In the genomic region with DNA sequence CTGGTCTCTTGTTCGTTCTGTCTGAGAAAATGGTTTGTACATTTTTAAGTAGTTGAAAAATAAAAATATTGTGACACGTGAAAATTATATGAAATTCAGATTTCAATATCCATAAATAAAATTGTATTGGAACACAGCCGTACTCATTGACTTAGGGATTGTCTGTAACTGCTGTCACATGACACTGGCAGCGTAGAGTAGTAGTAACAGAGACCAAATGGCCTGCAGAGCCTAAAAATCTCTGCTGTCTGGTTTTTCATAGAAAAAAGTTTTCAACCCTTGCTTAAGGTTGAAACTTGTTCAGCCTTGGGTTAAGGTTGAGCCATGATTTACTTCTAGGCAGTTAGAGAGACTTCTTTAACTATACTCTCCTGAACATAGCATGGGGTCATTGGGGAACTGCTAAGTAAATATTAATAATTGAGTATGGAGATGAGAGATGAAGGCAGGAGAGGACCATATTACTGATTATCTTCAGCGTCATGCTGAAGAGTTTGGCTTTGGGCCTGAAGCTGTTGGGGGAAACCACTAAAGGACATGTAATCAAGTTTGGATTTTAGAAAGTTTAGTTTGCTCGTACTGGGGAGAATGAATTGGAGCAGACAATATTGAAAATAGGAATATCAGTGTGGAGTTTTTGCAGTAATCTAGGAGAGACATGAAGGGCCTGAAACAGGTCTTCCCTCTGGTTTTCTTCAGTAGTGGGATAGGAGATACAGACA, we compare ENCODE assay signal across 15 cellular contexts. TPM values are rescaled to one million over a fixed set of nuclear protein-coding genes. Genes with fewer than 3 reads are reported as not detected.
DNase-seq lines count a peak whose midpoint lies in the region; ATAC-seq and TF ChIP-seq lines count a peak whose summit lies in the region.
"Had no signal": no experiment of that assay in that cellular context is flagged by ENCODE, and none has a peak within 500 bp of the region (broad histone marks: within the 10 kb centered on the region; RNA-seq: fewer than 3 reads in every experiment).

No MANE protein-coding gene starts in this region.

- CTCF ChIA-PET in activated CD8-positive, alpha-beta T cell treated with anti-CD3 and anti-CD28 coated beads for 36 hours (lab: Charles Lee): interaction anchor here (1.1 kb wide), 1 partner anchor 90 kb away, joined by 5 read pairs; no protein-coding TSS in a partner anchor

- H3K4me1 ChIP-seq in liver (ENCODE audit: control insufficient read depth in 4 of 4, insufficient read depth in 4 of 4, low read length in 3 of 4): peaks cover 4 to 47% (median 43%) of the 10 kb centered on the region in 4 donors
- H3K4me1 ChIP-seq in thoracic aorta (ENCODE audit: control insufficient read depth in 1 of 2, low read depth in 2 of 2): peaks cover 16 to 36% of the 10 kb centered on the region in 2 donors

- H3K4me3 Mint-ChIP-seq in activated naive CD4-positive, alpha-beta T cell treated with anti-CD3 and anti-CD28 coated beads, Interleukin-2, amount 50 U/mL, for 24 hours: no peak overlapping the region
- H3K4me3 Mint-ChIP-seq in activated CD8-positive, alpha-beta T cell treated with anti-CD3 and anti-CD28 coated beads for 36 hours: no peak overlapping the region

- no peak for ATAC-seq in thoracic aorta (ENCODE audit: insufficient number of reproducible peaks, low FRiP score, low read depth)
- ATAC-seq in activated CD8-positive, alpha-beta T cell treated with anti-CD3 and anti-CD28 coated beads for 36 hours: no peak

- WGBS in liver: 48% methylated on average over 6 of the region's 6 CpGs

- DNase-seq in activated naive CD4-positive, alpha-beta T cell treated with Interleukin-2 at 50 U/mL for 16 hours: no peak
- DNase-seq in cardiac fibroblast (ENCODE audit: low read depth in 2 of 2): peak; percentile 26 to 46
- DNase-seq in thoracic aorta (ENCODE audit: low spot score): no peak
- no peak for DNase-seq in cortex of kidney (lab: John Stamatoyannopoulos, UW)
- DNase-seq in NCI-H446 (lab: John Stamatoyannopoulos, UW): no peak
- DNase-seq in activated CD8-positive, alpha-beta T cell treated with anti-CD3 and anti-CD28 coated beads for 36 hours: no peak
- DNase-seq: activated CD8-positive, alpha-beta memory T cell treated with anti-CD3 and anti-CD28 coated beads for 24 hours; head of caudate nucleus; MM.1S; NCI-H187 treated with DMSO at 0.1 percent for 48 hours; NCI-H510A; nucleus accumbens; WERI-Rb-1 had no signal

- H3K9me3 Mint-ChIP-seq in activated naive CD4-positive, alpha-beta T cell treated with anti-CD3 and anti-CD28 coated beads, Interleukin-2, amount 50 U/mL, for 24 hours: no peaks in the 10 kb centered on the region
- H3K9me3 Mint-ChIP-seq in activated CD8-positive, alpha-beta T cell treated with anti-CD3 and anti-CD28 coated beads for 36 hours: no peaks in the 10 kb centered on the region

- intact Hi-C loops in activated CD8-positive, alpha-beta T cell treated with anti-CD3 and anti-CD28 coated beads for 36 hours (cut with micrococcal nuclease): no loop called here

- no peak for TF ChIP-seq RAD21 in liver (IDR thresholded peaks at IDR 0.05)

- H3K27ac ChIP-seq in liver (ENCODE audit: low read depth in 1 of 2, low read length in 2 of 2) (peak overlapping the region; percentile 52 to 64), thoracic aorta (peak overlapping the region; percentile 41 to 64)
- H3K27ac ChIP-seq: WERI-Rb-1 had no signal

- no peak for TF ChIP-seq CTCF in cardiac fibroblast (IDR thresholded peaks at IDR 0.05; ENCODE audit: low read depth, low read length)
- no peak for TF ChIP-seq CTCF in liver (IDR thresholded peaks at IDR 0.05; ENCODE audit: low read depth, low read length, missing input control)
- TF ChIP-seq CTCF in thoracic aorta (IDR thresholded peaks at IDR 0.05): no peak
- no peak for TF ChIP-seq CTCF in activated CD8-positive, alpha-beta T cell treated with anti-CD3 and anti-CD28 coated beads for 36 hours (IDR thresholded peaks at IDR 0.05)

- H3K9ac ChIP-seq in liver (ENCODE audit: low read depth in 1 of 2, low read length in 2 of 2): peak overlapping the region in 1 of 2 donors; percentile 32

- no peaks in the 10 kb centered on the region for H3K27me3 ChIP-seq in liver (ENCODE audit: control insufficient read depth in 4 of 4, insufficient read depth in 4 of 4, low read length in 3 of 4)
- H3K27me3 ChIP-seq in thoracic aorta (replicated peaks; ENCODE audit: insufficient read depth): no peaks in the 10 kb centered on the region

- H3K27ac Mint-ChIP-seq in activated naive CD4-positive, alpha-beta T cell treated with anti-CD3 and anti-CD28 coated beads, Interleukin-2, amount 50 U/mL, for 24 hours: peak overlapping the region; percentile 27
- H3K27ac Mint-ChIP-seq in activated CD8-positive, alpha-beta T cell treated with anti-CD3 and anti-CD28 coated beads for 36 hours: no peak overlapping the region

- H3K27me3 Mint-ChIP-seq in activated naive CD4-positive, alpha-beta T cell treated with anti-CD3 and anti-CD28 coated beads, Interleukin-2, amount 50 U/mL, for 24 hours: no peaks in the 10 kb centered on the region
- no peaks in the 10 kb centered on the region for H3K27me3 Mint-ChIP-seq in activated CD8-positive, alpha-beta T cell treated with anti-CD3 and anti-CD28 coated beads for 36 hours

- H3K36me3 Mint-ChIP-seq in activated naive CD4-positive, alpha-beta T cell treated with anti-CD3 and anti-CD28 coated beads, Interleukin-2, amount 50 U/mL, for 24 hours: peaks cover 12% of the 10 kb centered on the region
- H3K36me3 Mint-ChIP-seq in activated CD8-positive, alpha-beta T cell treated with anti-CD3 and anti-CD28 coated beads for 36 hours (ENCODE audit: low read depth): peaks cover 18% of the 10 kb centered on the region

- H3K4me3 ChIP-seq in cardiac fibroblast (replicated peaks in 1 of 2; ENCODE audit: low read depth in 2 of 2, low read length in 2 of 2) (no peak overlapping the region), liver (ENCODE audit: low read depth in 1 of 3, low read length in 3 of 3) (no peak overlapping the region), thoracic aorta (peak overlapping the region; percentile 54)

- peaks cover 83% of the 10 kb centered on the region for H3K4me1 Mint-ChIP-seq in activated naive CD4-positive, alpha-beta T cell treated with anti-CD3 and anti-CD28 coated beads, Interleukin-2, amount 50 U/mL, for 24 hours
- peaks cover 61% of the 10 kb centered on the region for H3K4me1 Mint-ChIP-seq in activated CD8-positive, alpha-beta T cell treated with anti-CD3 and anti-CD28 coated beads for 36 hours (ENCODE audit: low read depth)

- no peaks in the 10 kb centered on the region for H3K36me3 ChIP-seq in liver (ENCODE audit: control insufficient read depth in 4 of 4, insufficient read depth in 3 of 4, low read depth in 1 of 4, low read length in 3 of 4)
- H3K36me3 ChIP-seq in thoracic aorta: no peaks in the 10 kb centered on the region

- POLR2A ChIA-PET in activated CD8-positive, alpha-beta T cell treated with anti-CD3 and anti-CD28 coated beads for 36 hours (lab: Charles Lee): no interaction called here

- no peaks in the 10 kb centered on the region for H3K9me3 ChIP-seq in liver (ENCODE audit: control insufficient read depth in 4 of 4, low read length in 3 of 4)
- no peaks in the 10 kb centered on the region for H3K9me3 ChIP-seq in thoracic aorta

TF ChIP-seq in liver, 16 proteins besides CTCF, POLR2A, EP300 and RAD21:
- TF ChIP-seq SP1 (IDR thresholded peaks at IDR 0.05) (no peak), ATF3 (IDR thresholded peaks at IDR 0.05) (no peak), GABPA (IDR thresholded peaks at IDR 0.05 in 1 of 2, conservative IDR thresholded peaks at IDR 0.05 in 1 of 2) (no peak), NR2F2 (IDR thresholded peaks at IDR 0.05) (no peak), EGR1 (IDR thresholded peaks at IDR 0.05; ENCODE audit: low read depth in 2 of 2) (no peak), FOXA2 (IDR thresholded peaks at IDR 0.05) (no peak)

RNA-seq across cellular contexts. Expression of gene EML4, which starts 16.2 kb away (rescaled TPM):
- total RNA-seq in liver (10 to 100 TPM; 34.5 to 49.6 TPM), thoracic aorta (10 to 100 TPM; 32.8 to 59.9 TPM)
- polyA plus RNA-seq in liver: 10 to 100 TPM; 12.8 to 35.1 TPM
- total RNA-seq in activated CD8-positive, alpha-beta T cell treated with anti-CD3 and anti-CD28 coated beads for 36 hours: 10 to 100 TPM; 58.2 to 59.7 TPM

Comparison
In these comparisons a context has a peak if more than half of its experiments do, and no peak if none do; other contexts are left out.
1. DNase-seq: peak in cardiac fibroblast (2 of 2); none in activated naive CD4-positive, alpha-beta T cell treated with Interleukin-2 at 50 U/mL for 16 hours (single experiment), thoracic aorta (single experiment), cortex of kidney (single experiment), NCI-H446 (0 of 2) and activated CD8-positive, alpha-beta T cell treated with anti-CD3 and anti-CD28 coated beads for 36 hours (single experiment).